18 cellular contexts compared by ENCODE assay signal in genomic region chr15:87528873-87529272, GRCh38.
DNase-seq lines count a peak whose midpoint lies in the region; ATAC-seq and TF ChIP-seq lines count a peak whose summit lies in the region.
"Had no signal": no experiment of that assay in that cellular context is flagged by ENCODE, and none has a peak within 500 bp of the region (broad histone marks: within the 10 kb centered on the region; RNA-seq: fewer than 3 reads in every experiment).

No MANE protein-coding gene starts in this region.

- no peaks in the 10 kb centered on the region for H3K27me3 Mint-ChIP-seq in mesothelial cell of epicardium (ENCODE audit: low read depth)
- H3K27me3 Mint-ChIP-seq in naive thymus-derived CD4-positive, alpha-beta T cell = no peaks in the 10 kb centered on the region
- H3K27me3 Mint-ChIP-seq: T-cell had no signal

- H3K4me3 ChIP-seq in naive thymus-derived CD4-positive, alpha-beta T cell (ENCODE audit: low read length) = no peak overlapping the region
- H3K4me3 ChIP-seq: GM23248 had no signal

- CTCF ChIA-PET in naive thymus-derived CD4-positive, alpha-beta T cell (lab: Charles Lee) = no interaction called here

- no peak overlapping the region for H3K4me3 Mint-ChIP-seq in mesothelial cell of epicardium
- no peak overlapping the region for H3K4me3 Mint-ChIP-seq in naive thymus-derived CD4-positive, alpha-beta T cell
- H3K4me3 Mint-ChIP-seq: T-cell had no signal

- TF ChIP-seq CTCF in mesothelial cell of epicardium (IDR thresholded peaks at IDR 0.05; ENCODE audit: unreplicated experiment) = no peak

- no peak overlapping the region for H3K27ac ChIP-seq in naive thymus-derived CD4-positive, alpha-beta T cell (ENCODE audit: low read depth, low read length)
- H3K27ac ChIP-seq: C4-2B, GM23248, HL-60, KMS-11 had no signal

- peaks cover 36% of the 10 kb centered on the region for H3K4me1 Mint-ChIP-seq in mesothelial cell of epicardium
- H3K4me1 Mint-ChIP-seq in naive thymus-derived CD4-positive, alpha-beta T cell = peaks cover 0 to 5% (median 0%) of the 10 kb centered on the region in 7 donors
- H3K4me1 Mint-ChIP-seq: T-cell had no signal

- peaks cover 19% of the 10 kb centered on the region for H3K9me3 Mint-ChIP-seq in mesothelial cell of epicardium
- peaks cover 0 to 13% (median 6%) of the 10 kb centered on the region in 11 donors for H3K9me3 Mint-ChIP-seq in naive thymus-derived CD4-positive, alpha-beta T cell

- POLR2A ChIA-PET in naive thymus-derived CD4-positive, alpha-beta T cell (lab: Charles Lee) = no interaction called here

- H3K27me3 ChIP-seq in naive thymus-derived CD4-positive, alpha-beta T cell (ENCODE audit: control insufficient read depth in 2 of 2, insufficient read depth in 2 of 2, low read length in 2 of 2) = no peaks in the 10 kb centered on the region

- H3K36me3 ChIP-seq in naive thymus-derived CD4-positive, alpha-beta T cell (ENCODE audit: control insufficient read depth in 2 of 3, insufficient read depth in 3 of 3, low read length in 3 of 3) = no peaks in the 10 kb centered on the region

- H3K36me3 Mint-ChIP-seq in mesothelial cell of epicardium = peaks cover 5% of the 10 kb centered on the region
- no peaks in the 10 kb centered on the region for H3K36me3 Mint-ChIP-seq in naive thymus-derived CD4-positive, alpha-beta T cell
- H3K36me3 Mint-ChIP-seq: T-cell had no signal

- DNase-seq in ELR (ENCODE audit: low read depth) (peak; percentile 14), M059J (ENCODE audit: low read depth) (peak; percentile 58), astrocyte of the hippocampus (ENCODE audit: low read depth, low spot score) (peak; percentile 14), mesothelial cell of epicardium (ENCODE audit: low spot score in 2 of 2, unreplicated experiment in 2 of 2) (no peak), NCI-H128 (lab: John Stamatoyannopoulos, UW; ENCODE audit: unreplicated experiment) (no peak), NCI-H2171 (lab: John Stamatoyannopoulos, UW) (no peak)
- DNase-seq in naive thymus-derived CD4-positive, alpha-beta T cell = no peak
- DNase-seq: GDM1, GM23248, MM.1S, NCI-H1105, NCI-H187, NCI-H446 treated with DMSO at 0.1 percent for 48 hours, T-cell had no signal

- intact Hi-C loops in naive thymus-derived CD4-positive, alpha-beta T cell (cut with micrococcal nuclease) = no loop called here

- ATAC-seq in naive thymus-derived CD4-positive, alpha-beta T cell = no peak
- ATAC-seq: HCT116, T-cell had no signal

- H3K27ac Mint-ChIP-seq in mesothelial cell of epicardium = peak overlapping the region; percentile 72
- H3K27ac Mint-ChIP-seq in naive thymus-derived CD4-positive, alpha-beta T cell = no peak overlapping the region
- H3K27ac Mint-ChIP-seq: T-cell had no signal

- H3K4me1 ChIP-seq in naive thymus-derived CD4-positive, alpha-beta T cell (ENCODE audit: control insufficient read depth in 2 of 2, insufficient read depth in 2 of 2, low read length in 2 of 2) = no peaks in the 10 kb centered on the region

- H3K9me3 ChIP-seq in naive thymus-derived CD4-positive, alpha-beta T cell (ENCODE audit: control insufficient read depth in 2 of 3, low read length in 3 of 3) = no peaks in the 10 kb centered on the region

Comparison
In these comparisons a context has a peak if more than half of its experiments do, and no peak if none do; other contexts are left out.
1. DNase-seq: peak in ELR (single experiment), M059J (single experiment) and astrocyte of the hippocampus (single experiment); none in mesothelial cell of epicardium (0 of 2), NCI-H128 (single experiment), naive thymus-derived CD4-positive, alpha-beta T cell (0 of 9) and NCI-H2171 (single experiment).